12 cellular contexts compared by ENCODE assay signal in genomic region chr1:197224160-197224559, GRCh38. TPM values are rescaled to one million over a fixed set of nuclear protein-coding genes. Genes with fewer than 3 reads are reported as not detected.
DNase-seq lines count a peak whose midpoint lies in the region; ATAC-seq and TF ChIP-seq lines count a peak whose summit lies in the region.
"Had no signal": no experiment of that assay in that cellular context is flagged by ENCODE, and none has a peak within 500 bp of the region (broad histone marks: within the 10 kb centered on the region; RNA-seq: fewer than 3 reads in every experiment).

No MANE protein-coding gene starts in this region.

- no peak overlapping the region for H3K4me3 Mint-ChIP-seq in HFFc6
- no peak overlapping the region for H3K4me3 Mint-ChIP-seq in stimulated activated memory B cell treated with anti-CD40 and anti-IgM and Interleukin-4, amounts not matched to agents 10 μg/mL and 1 μg/mL and 100 μg/mL, for 72 hours

- ATAC-seq in left lobe of liver (peak; percentile 40), GM18867 (IDR thresholded peaks at IDR 0.05; ENCODE audit: unreplicated experiment) (no peak), left lung (no peak)
- no peak for ATAC-seq in stimulated activated memory B cell treated with anti-CD40 and anti-IgM and Interleukin-4, amounts not matched to agents 10 μg/mL and 1 μg/mL and 100 μg/mL, for 72 hours
- ATAC-seq: left ventricle myocardium superior, sciatic nerve had no signal

- peak; percentile 76 for TF ChIP-seq CTCF in HFFc6 (IDR thresholded peaks at IDR 0.05)
- TF ChIP-seq CTCF in left lung (IDR thresholded peaks at IDR 0.05), result no peak

- H3K27ac ChIP-seq in left lung, result no peak overlapping the region

- intact Hi-C loops in left lung (cut with DNase I), result no loop called here

- H3K4me1 ChIP-seq in left lung, result no peaks in the 10 kb centered on the region

- no peaks in the 10 kb centered on the region for H3K9me3 Mint-ChIP-seq in HFFc6
- no peaks in the 10 kb centered on the region for H3K9me3 Mint-ChIP-seq in stimulated activated memory B cell treated with anti-CD40 and anti-IgM and Interleukin-4, amounts not matched to agents 10 μg/mL and 1 μg/mL and 100 μg/mL, for 72 hours

- H3K4me3 ChIP-seq in left lung, result no peak overlapping the region

- H3K27ac Mint-ChIP-seq in HFFc6, result no peak overlapping the region
- no peak overlapping the region for H3K27ac Mint-ChIP-seq in stimulated activated memory B cell treated with anti-CD40 and anti-IgM and Interleukin-4, amounts not matched to agents 10 μg/mL and 1 μg/mL and 100 μg/mL, for 72 hours

- no peaks in the 10 kb centered on the region for H3K4me1 Mint-ChIP-seq in HFFc6 (ENCODE audit: low read depth)
- H3K4me1 Mint-ChIP-seq in stimulated activated memory B cell treated with anti-CD40 and anti-IgM and Interleukin-4, amounts not matched to agents 10 μg/mL and 1 μg/mL and 100 μg/mL, for 72 hours, result no peaks in the 10 kb centered on the region

- H3K27me3 ChIP-seq in left lung, result no peaks in the 10 kb centered on the region

- peaks cover 3% of the 10 kb centered on the region; the same call in 1 of the 2 replicates for H3K27me3 Mint-ChIP-seq in HFFc6 (ENCODE audit: insufficient read depth)
- H3K27me3 Mint-ChIP-seq in stimulated activated memory B cell treated with anti-CD40 and anti-IgM and Interleukin-4, amounts not matched to agents 10 μg/mL and 1 μg/mL and 100 μg/mL, for 72 hours, result no peaks in the 10 kb centered on the region

- H3K36me3 ChIP-seq in left lung, result no peaks in the 10 kb centered on the region

- no peaks in the 10 kb centered on the region for H3K9me3 ChIP-seq in left lung

- H3K36me3 Mint-ChIP-seq in HFFc6 (ENCODE audit: low read depth), result no peaks in the 10 kb centered on the region
- no peaks in the 10 kb centered on the region for H3K36me3 Mint-ChIP-seq in stimulated activated memory B cell treated with anti-CD40 and anti-IgM and Interleukin-4, amounts not matched to agents 10 μg/mL and 1 μg/mL and 100 μg/mL, for 72 hours

- DNase-seq in AG20443 (ENCODE audit: low spot score) (peak; percentile 12), HFFc6 (no peak), astrocyte of the hippocampus (ENCODE audit: low read depth, low spot score) (peak; percentile 20), left lobe of liver (ENCODE audit: low spot score) (no peak), GF-D8 (lab: John Stamatoyannopoulos, UW) (no peak), left lung (no peak)
- DNase-seq: left ventricle myocardium superior, SW 1271 had no signal

RNA-seq across cellular contexts. Expression of gene ZBTB41, which starts 23.1 kb away (rescaled TPM):
- 10 to 100 TPM; 10.2 to 12.9 (median 11.8) TPM for total RNA-seq in HFFc6 (2021; fragmentation: NEBNext Ultra II Directional; extraction: Animal tissue kit (Norgen Biotek cat#: 25700))
- total RNA-seq in left lobe of liver, result 3.6 TPM
- total RNA-seq in left lung, result 10 to 100 TPM; 14.7 to 16.3 TPM

RNA-seq across cellular contexts. Expression of gene CRB1, which starts 43.9 kb away (rescaled TPM):
- under 1 TPM in 1 of 6 experiments, not detected in 5; 0.07 TPM for total RNA-seq in HFFc6 (2021; fragmentation: NEBNext Ultra II Directional; extraction: Animal tissue kit (Norgen Biotek cat#: 25700))
- not detected for total RNA-seq in left lobe of liver
- under 1 TPM; 0.09 to 0.16 TPM for total RNA-seq in left lung
- total RNA-seq: endothelial cell of umbilical vein had no signal

Comparison
In these comparisons a context has a peak if more than half of its experiments do, and no peak if none do; other contexts are left out.
1. DNase-seq: peak in AG20443 (single experiment) and astrocyte of the hippocampus (single experiment); none in HFFc6 (single experiment), left lobe of liver (single experiment), GF-D8 (single experiment) and left lung (0 of 2).